ENCODE assay signal across 9 cellular contexts in the genomic region with DNA sequence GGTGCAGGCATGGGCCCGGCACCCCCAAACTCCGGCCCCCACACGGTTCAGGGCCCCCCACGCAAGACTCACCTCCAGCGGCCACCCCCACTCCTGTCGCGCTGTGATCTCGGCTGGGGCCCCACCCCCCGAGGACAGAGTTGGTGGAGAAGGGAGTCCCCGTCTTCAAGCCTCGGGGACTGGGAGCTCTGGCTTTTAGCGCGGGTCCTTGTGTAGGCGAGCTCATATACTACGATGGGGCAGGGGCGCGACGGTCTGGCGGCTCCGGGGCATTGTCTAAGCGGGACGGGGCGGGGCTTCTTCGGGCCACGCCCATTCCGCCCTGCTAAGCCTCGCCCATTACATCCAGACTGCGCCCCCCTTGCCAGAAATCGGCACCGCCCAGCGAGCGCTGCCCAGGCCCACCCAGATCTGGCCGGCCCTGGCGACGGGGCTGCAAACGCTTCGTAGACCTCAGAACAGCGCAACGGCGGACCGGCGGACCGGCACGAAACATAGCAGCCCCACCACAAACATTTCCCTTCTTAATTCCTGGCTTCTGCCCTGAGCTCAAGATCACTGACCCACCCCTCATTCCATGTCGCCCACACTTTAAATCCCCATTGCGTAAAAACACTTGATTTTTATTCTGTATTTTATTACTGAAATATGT. TPM values are rescaled to one million over a fixed set of nuclear protein-coding genes. Genes with fewer than 3 reads are reported as not detected.
DNase-seq lines count a peak whose midpoint lies in the region; ATAC-seq, FAIRE-seq and TF ChIP-seq lines count a peak whose summit lies in the region.
"Had no signal": no experiment of that assay in that cellular context is flagged by ENCODE, and none has a peak within 500 bp of the region (broad histone marks: within the 10 kb centered on the region; RNA-seq: fewer than 3 reads in every experiment).

No MANE protein-coding gene starts in this region.

- H3K36me3 ChIP-seq in CD4-positive, CD25-positive, alpha-beta regulatory T cell (ENCODE audit: control insufficient read depth, insufficient read depth, low read length) = peaks cover 35% of the 10 kb centered on the region
- peaks cover 8 to 33% (median 20%) of the 10 kb centered on the region in 4 donors for H3K36me3 ChIP-seq in liver (ENCODE audit: control insufficient read depth in 4 of 4, insufficient read depth in 3 of 4, low read depth in 1 of 4, low read length in 3 of 4)

- TF ChIP-seq POLR2A in H54 (IDR thresholded peaks at IDR 0.05; ENCODE audit: low read depth, low read length) = peak; percentile 48; the same call in 1 of the 2 replicates

- peak overlapping the region; percentile 71 for H3K27ac ChIP-seq in CD4-positive, CD25-positive, alpha-beta regulatory T cell (ENCODE audit: insufficient read depth, low read length, poor library complexity, severe bottlenecking)
- peak overlapping the region; percentile 91 to 92 for H3K27ac ChIP-seq in liver (ENCODE audit: low read depth in 1 of 2, low read length in 2 of 2)

- peak; percentile 65 to 72 (median 67) for DNase-seq in CD4-positive, CD25-positive, alpha-beta regulatory T cell
- DNase-seq in H54 (ENCODE audit: insufficient read length, low spot score) = peak; percentile 63
- DNase-seq in NCI-H345 treated with DMSO at 0.1 percent for 48 hours (lab: John Stamatoyannopoulos, UW; ENCODE audit: unreplicated experiment) = peak; percentile 41
- peak; percentile 65 to 72 for DNase-seq in activated CD4-positive, alpha-beta T cell treated with anti-CD3 and anti-CD28 coated beads, Interleukin-2, amount 50 U/mL, for 48 hours
- peak; percentile 96 for DNase-seq in ecto neural progenitor cell (ENCODE audit: low spot score)
- peak; percentile 53 to 66 for DNase-seq in stimulated activated CD4-positive, alpha-beta T cell treated with anti-CD3 and anti-CD28 coated beads, Interleukin-4, amount 100 ng/mL, for 4 hours

- no peaks in the 10 kb centered on the region for H3K9me3 ChIP-seq in CD4-positive, CD25-positive, alpha-beta regulatory T cell (ENCODE audit: control insufficient read depth in 2 of 2, low read length in 2 of 2)
- no peaks in the 10 kb centered on the region for H3K9me3 ChIP-seq in liver (ENCODE audit: control insufficient read depth in 4 of 4, low read length in 3 of 4)

- H3K27ac Mint-ChIP-seq in CD4-positive, CD25-positive, alpha-beta regulatory T cell = peak overlapping the region; percentile 90 to 92 (median 91)

- H3K36me3 Mint-ChIP-seq in CD4-positive, CD25-positive, alpha-beta regulatory T cell = peaks cover 21% of the 10 kb centered on the region

- FAIRE-seq in H54 (lab: Jason Lieb, UNC) = no peak

- peaks cover 0 to 66% (median 28%) of the 10 kb centered on the region in 4 donors for H3K4me1 Mint-ChIP-seq in CD4-positive, CD25-positive, alpha-beta regulatory T cell

- peaks cover 37% of the 10 kb centered on the region for H3K4me1 ChIP-seq in CD4-positive, CD25-positive, alpha-beta regulatory T cell (ENCODE audit: control insufficient read depth, insufficient read depth, low read length, poor library complexity, severe bottlenecking)
- peaks cover 4 to 34% (median 16%) of the 10 kb centered on the region in 4 donors for H3K4me1 ChIP-seq in liver (ENCODE audit: control insufficient read depth in 4 of 4, insufficient read depth in 4 of 4, low read length in 3 of 4)

- peaks cover 0 to 1% (median 0%) of the 10 kb centered on the region in 7 donors for H3K9me3 Mint-ChIP-seq in CD4-positive, CD25-positive, alpha-beta regulatory T cell

- H3K9ac ChIP-seq in liver (ENCODE audit: low read depth in 1 of 2, low read length in 2 of 2) = peak overlapping the region; percentile 37 to 62

- no peaks in the 10 kb centered on the region for H3K27me3 Mint-ChIP-seq in CD4-positive, CD25-positive, alpha-beta regulatory T cell

- TF ChIP-seq CTCF in liver (IDR thresholded peaks at IDR 0.05; ENCODE audit: low read depth, low read length, missing input control) = no peak

- peak overlapping the region; percentile 79 for H3K4me3 ChIP-seq in CD4-positive, CD25-positive, alpha-beta regulatory T cell (ENCODE audit: low read depth, low read length)
- H3K4me3 ChIP-seq in liver (ENCODE audit: low read depth in 1 of 3, low read length in 3 of 3) = peak overlapping the region; percentile 73 to 77 (median 73)

- peak overlapping the region; percentile 81 to 98 (median 96) for H3K4me3 Mint-ChIP-seq in CD4-positive, CD25-positive, alpha-beta regulatory T cell

- peak; percentile 32 to 36 for ATAC-seq in CD4-positive, CD25-positive, alpha-beta regulatory T cell (ENCODE audit: low read depth in 2 of 2)
- no peak for ATAC-seq in GM18873 (IDR thresholded peaks at IDR 0.05; ENCODE audit: low FRiP score, unreplicated experiment)

- 17% methylated on average over 46 of the region's 46 CpGs for WGBS in liver

- TF ChIP-seq RAD21 in liver (IDR thresholded peaks at IDR 0.05) = no peak

- H3K27me3 ChIP-seq in CD4-positive, CD25-positive, alpha-beta regulatory T cell (ENCODE audit: control insufficient read depth, insufficient read depth, low read length) = no peaks in the 10 kb centered on the region
- no peaks in the 10 kb centered on the region for H3K27me3 ChIP-seq in liver (ENCODE audit: control insufficient read depth in 4 of 4, insufficient read depth in 4 of 4, low read length in 3 of 4)

TF ChIP-seq in liver, 16 proteins besides CTCF, POLR2A, EP300 and RAD21:
- TF ChIP-seq RXRA (IDR thresholded peaks at IDR 0.05) (no peak), YY1 (IDR thresholded peaks at IDR 0.05) (peak; percentile 48), HNF4A (conservative IDR thresholded peaks at IDR 0.05) (peak in 1 of 2 donors; percentile 16)

RNA-seq across cellular contexts. Expression of gene DDAH2, which starts 1.0 kb away (rescaled TPM):
- 13.6 TPM for total RNA-seq in CD4-positive, CD25-positive, alpha-beta regulatory T cell
- polyA plus RNA-seq in CD4-positive, CD25-positive, alpha-beta regulatory T cell = 10 to 100 TPM; 16.0 to 19.8 (median 17.7) TPM
- 10 to 100 TPM; 23.8 to 31.4 TPM for total RNA-seq in liver
- polyA plus RNA-seq in liver = 10 to 100 TPM; 19.8 to 22.6 TPM

RNA-seq across cellular contexts. Expression of gene CLIC1, which starts 6.2 kb away (rescaled TPM):
- 192 TPM for total RNA-seq in CD4-positive, CD25-positive, alpha-beta regulatory T cell
- polyA plus RNA-seq in CD4-positive, CD25-positive, alpha-beta regulatory T cell = 100 to 1,000 TPM; 481 to 771 (median 621) TPM
- 100 to 1,000 TPM in 1 of 2 donors, 10 to 100 TPM in 1; 56.5 to 124 TPM for total RNA-seq in liver
- polyA plus RNA-seq in liver = 10 to 100 TPM; 63.7 to 65.2 TPM

RNA-seq across cellular contexts. Expression of gene MPIG6B, which starts 6.9 kb away (rescaled TPM):
- total RNA-seq in CD4-positive, CD25-positive, alpha-beta regulatory T cell = 10.8 TPM
- polyA plus RNA-seq in CD4-positive, CD25-positive, alpha-beta regulatory T cell = under 1 TPM in 1 of 4 donors, not detected in 3; 0.43 TPM
- total RNA-seq in liver = 10 to 100 TPM in 1 of 2 donors, under 1 TPM in 1; 0.08 to 10.7 TPM
- polyA plus RNA-seq in liver = under 1 TPM; 0.15 to 0.33 TPM
- total RNA-seq: T-helper 1 cell treated with Interleukin-12 subunit alpha and Interleukin-12 subunit beta and Interleukin-4 antibody, amounts not matched to agents 30 ng/mL and 1 ng/mL, for 36 hours had no signal

RNA-seq across cellular contexts. Expression of gene LY6G6C, which starts 8.6 kb away (rescaled TPM):
- total RNA-seq in CD4-positive, CD25-positive, alpha-beta regulatory T cell = not detected
- polyA plus RNA-seq in CD4-positive, CD25-positive, alpha-beta regulatory T cell = not detected
- total RNA-seq in liver = not detected
- polyA plus RNA-seq in liver = not detected
- total RNA-seq: T-helper 1 cell treated with Interleukin-12 subunit alpha and Interleukin-12 subunit beta and Interleukin-4 antibody, amounts not matched to agents 30 ng/mL and 1 ng/mL, for 36 hours had no signal

RNA-seq across cellular contexts. Expression of gene MSH5, which starts 9.7 kb away (rescaled TPM):
- total RNA-seq in CD4-positive, CD25-positive, alpha-beta regulatory T cell = 17.4 TPM
- 1 to 10 TPM; 1.2 to 3.3 (median 1.3) TPM for polyA plus RNA-seq in CD4-positive, CD25-positive, alpha-beta regulatory T cell
- 1 to 10 TPM; 5.9 to 6.4 TPM for total RNA-seq in liver
- polyA plus RNA-seq in liver = 1 to 10 TPM; 1.2 to 2.2 TPM

Comparison
In these comparisons a context has a peak if more than half of its experiments do, and no peak if none do; other contexts are left out.
1. DNase-seq: peak in every context shown above with its lines; median percentile 96 in ecto neural progenitor cell; 68 in activated CD4-positive, alpha-beta T cell treated with anti-CD3 and anti-CD28 coated beads, Interleukin-2, amount 50 U/mL, for 48 hours; 67 in CD4-positive, CD25-positive, alpha-beta regulatory T cell; 63 in H54; 60 in stimulated activated CD4-positive, alpha-beta T cell treated with anti-CD3 and anti-CD28 coated beads, Interleukin-4, amount 100 ng/mL, for 4 hours; 41 in NCI-H345 treated with DMSO at 0.1 percent for 48 hours.